8 cellular contexts compared by ENCODE assay signal in genomic region chr4:67288964-67289363, GRCh38.
DNase-seq lines count a peak whose midpoint lies in the region; ATAC-seq and TF ChIP-seq lines count a peak whose summit lies in the region.

No MANE protein-coding gene starts in this region.

- H3K9me3 Mint-ChIP-seq in progenitor cell of endocrine pancreas (ENCODE audit: low read depth): peaks cover 18% of the 10 kb centered on the region

- H3K27ac ChIP-seq in C4-2B (no peak overlapping the region), ascending aorta (no peak overlapping the region)

- H3K4me3 ChIP-seq in ascending aorta: no peak overlapping the region

- intact Hi-C loops in ascending aorta (cut with DNase I): no loop called here
- intact Hi-C loops in left cardiac atrium (cut with DNase I): no loop called here

- H3K36me3 ChIP-seq in ascending aorta: no peaks in the 10 kb centered on the region

- no peaks in the 10 kb centered on the region for H3K9me3 ChIP-seq in ascending aorta

- peak; percentile 10 for DNase-seq in HT1080 (ENCODE audit: low read depth)
- DNase-seq in UCSD-AML1 (lab: John Stamatoyannopoulos, UW; ENCODE audit: unreplicated experiment): peak; percentile 42
- peak; percentile 30 for DNase-seq in progenitor cell of endocrine pancreas (ENCODE audit: low spot score, unreplicated experiment)
- no peak for DNase-seq in ascending aorta (ENCODE audit: low spot score in 2 of 2)
- DNase-seq in GM19240 (ENCODE audit: insufficient read length, low spot score): no peak
- DNase-seq in left cardiac atrium: no peak

- peaks cover 4% of the 10 kb centered on the region for H3K36me3 Mint-ChIP-seq in progenitor cell of endocrine pancreas (ENCODE audit: insufficient read depth)

- TF ChIP-seq CTCF in C4-2B (conservative IDR thresholded peaks at IDR 0.05) (peak; percentile 55), progenitor cell of endocrine pancreas (IDR thresholded peaks at IDR 0.05; ENCODE audit: unreplicated experiment) (peak; percentile 70), ascending aorta (IDR thresholded peaks at IDR 0.05) (no peak)

- H3K27me3 ChIP-seq in ascending aorta: no peaks in the 10 kb centered on the region

- no peak overlapping the region for H3K27ac Mint-ChIP-seq in progenitor cell of endocrine pancreas

- peak; percentile 61 for ATAC-seq in GM18508 (IDR thresholded peaks at IDR 0.05; ENCODE audit: insufficient read depth, unreplicated experiment)
- no peak for ATAC-seq in left cardiac atrium

- no peaks in the 10 kb centered on the region for H3K4me1 ChIP-seq in ascending aorta

- no peaks in the 10 kb centered on the region for H3K27me3 Mint-ChIP-seq in progenitor cell of endocrine pancreas

- no peak overlapping the region for H3K4me3 Mint-ChIP-seq in progenitor cell of endocrine pancreas (ENCODE audit: low read depth)

- peaks cover 4% of the 10 kb centered on the region for H3K4me1 Mint-ChIP-seq in progenitor cell of endocrine pancreas (ENCODE audit: low read depth)

Comparison
In these comparisons a context has a peak if more than half of its experiments do, and no peak if none do; other contexts are left out.
1. CTCF ChIP-seq: peak in C4-2B (single experiment) and progenitor cell of endocrine pancreas (single experiment); none in ascending aorta (0 of 3).
2. DNase-seq: peak in HT1080 (single experiment), UCSD-AML1 (single experiment) and progenitor cell of endocrine pancreas (single experiment); none in ascending aorta (0 of 2), GM19240 (single experiment) and left cardiac atrium (single experiment).